ENCODE assay signal across 1 cellular context in genomic region chr1:15950763-15951295, GRCh38.
TF ChIP-seq lines count a peak whose summit lies in the region.

No MANE protein-coding gene starts in this region.

TF ChIP-seq in K562, 482 proteins besides CTCF, POLR2A, EP300 and RAD21 (continued from another document):
- TF ChIP-seq ZNF609 (CRISPR knock-in tag; IDR thresholded peaks at IDR 0.05; ENCODE audit: borderline replicate concordance): 0 out of 2 replicates have a peak, but pooled peaks have one; percentile 52
- TF ChIP-seq BRF2 (IDR thresholded peaks at IDR 0.05; ENCODE audit: borderline replicate concordance, insufficient read depth, insufficient read length): no peak
- no peak for TF ChIP-seq RNF2 (IDR thresholded peaks at IDR 0.05)
